Comparison of ENCODE assay signal across 1 cellular context in genomic region chr18:62330665-62331064, GRCh38. TPM values are rescaled to one million over a fixed set of nuclear protein-coding genes. Genes with fewer than 3 reads are reported as not detected.
"Had no signal": no experiment of that assay in that cellular context is flagged by ENCODE, and none has a peak within 500 bp of the region (broad histone marks: within the 10 kb centered on the region; RNA-seq: fewer than 3 reads in every experiment).

No MANE protein-coding gene starts in this region.

RNA-seq across cellular contexts. Expression of gene TNFRSF11A, which starts 5.6 kb away (rescaled TPM):
- polyA plus RNA-seq: smooth muscle cell had no signal
